ENCODE assay signal across 17 cellular contexts in genomic region chr5:72387985-72388384, GRCh38.
DNase-seq lines count a peak whose midpoint lies in the region; ATAC-seq, FAIRE-seq and TF ChIP-seq lines count a peak whose summit lies in the region.
"Had no signal": no experiment of that assay in that cellular context is flagged by ENCODE, and none has a peak within 500 bp of the region (broad histone marks: within the 10 kb centered on the region; RNA-seq: fewer than 3 reads in every experiment).

No MANE protein-coding gene starts in this region.

- H3K36me3 Mint-ChIP-seq in MCF 10A (ENCODE audit: insufficient read depth, unreplicated experiment) = no peaks in the 10 kb centered on the region
- H3K36me3 Mint-ChIP-seq in effector memory CD8-positive, alpha-beta T cell (ENCODE audit: insufficient read depth) = no peaks in the 10 kb centered on the region

- POLR2A ChIA-PET in MCF 10A (lab: Yijun Ruan, JAX) = interaction anchor here (0.7 to 3.6 kb wide), 20 partner anchors 10 to 454 kb away, joined by 3 to 41 read pairs (median 4); partner anchors contain the start of genes MRPS27 and PTCD2

- peak overlapping the region; percentile 20 for H3K4me3 Mint-ChIP-seq in MCF 10A (ENCODE audit: unreplicated experiment)
- no peak overlapping the region for H3K4me3 Mint-ChIP-seq in effector memory CD8-positive, alpha-beta T cell

- CTCF ChIA-PET in MCF 10A (lab: Yijun Ruan, JAX) = interaction anchor here (0.6 to 2.6 kb wide), 10 partner anchors 8 to 430 kb away, joined by 3 to 12 read pairs (median 4); no protein-coding TSS in a partner anchor

- no peaks in the 10 kb centered on the region for H3K79me2 ChIP-seq in smooth muscle cell (ENCODE audit: low read depth)

- no peaks in the 10 kb centered on the region for H3K9me3 Mint-ChIP-seq in MCF 10A (ENCODE audit: unreplicated experiment)
- no peaks in the 10 kb centered on the region for H3K9me3 Mint-ChIP-seq in effector memory CD8-positive, alpha-beta T cell
- H3K9me3 Mint-ChIP-seq: activated T-helper 2 cell treated with anti-CD3 and anti-CD28 coated beads, Interferon-gamma antibody, Interleukin-2, Interleukin-4, amounts not matched to agents 10 μg/mL and 5 μg/mL and 100 μg/mL, durations not matched to agents 14 hours and 24 hours and 36 hours had no signal

- TF ChIP-seq POLR2A in breast epithelium (IDR thresholded peaks at IDR 0.05) = no peak

- ATAC-seq in effector memory CD8-positive, alpha-beta T cell (replicated peaks) = no peak
- no peak for ATAC-seq in HG03457 (IDR thresholded peaks at IDR 0.05; ENCODE audit: unreplicated experiment)

- 59% methylated on average over 3 of the region's 3 CpGs for WGBS in smooth muscle cell (ENCODE audit: low lambda C conversion rate)

- peak; percentile 71 for DNase-seq in MCF 10A (ENCODE audit: unreplicated experiment)
- no peak for DNase-seq in breast epithelium (ENCODE audit: low spot score in 2 of 2)
- DNase-seq in amniotic stem cell (lab: John Stamatoyannopoulos, UW) = peak; percentile 63
- no peak for DNase-seq in frontal cortex (ENCODE audit: low spot score in 2 of 2)
- no peak for DNase-seq in tibial artery
- no peak for DNase-seq in effector memory CD8-positive, alpha-beta T cell
- DNase-seq in smooth muscle cell (lab: John Stamatoyannopoulos, UW; ENCODE audit: unreplicated experiment) = no peak
- DNase-seq: activated CD4-positive, alpha-beta T cell treated with anti-CD3 and anti-CD28 coated beads for 4 hours; hippocampal formation; midbrain; NCI-H748 treated with DMSO at 0.1 percent for 48 hours; retina; thyroid gland had no signal

- H3K4me2 ChIP-seq in smooth muscle cell = no peak overlapping the region

- H3K27me3 Mint-ChIP-seq in MCF 10A (ENCODE audit: insufficient read depth, unreplicated experiment) = no peaks in the 10 kb centered on the region
- peaks cover 36 to 39% of the 10 kb centered on the region in 2 donors for H3K27me3 Mint-ChIP-seq in effector memory CD8-positive, alpha-beta T cell

- H4K20me1 ChIP-seq in smooth muscle cell (ENCODE audit: low read depth) = no peaks in the 10 kb centered on the region

- TF ChIP-seq CTCF in MCF 10A (IDR thresholded peaks at IDR 0.05; ENCODE audit: unreplicated experiment) (no peak), breast epithelium (IDR thresholded peaks at IDR 0.05) (no peak), tibial artery (IDR thresholded peaks at IDR 0.05) (no peak), smooth muscle cell (IDR thresholded peaks at IDR 0.05; ENCODE audit: borderline replicate concordance, insufficient read depth, poor library complexity, severe bottlenecking) (no peak)

- BruUV-seq in MCF 10A (replicated peaks; lab: Mats Ljungman, UMichigan) = no TSS peak

- H3K27me3 ChIP-seq in breast epithelium (no peaks in the 10 kb centered on the region), tibial artery (no peaks in the 10 kb centered on the region), smooth muscle cell (ENCODE audit: low read depth) (no peaks in the 10 kb centered on the region)
- H3K27me3 ChIP-seq: thyroid gland had no signal

- peak; percentile 86 for FAIRE-seq in frontal cortex (lab: Jason Lieb, UNC)

- no peak overlapping the region for H3K9ac ChIP-seq in smooth muscle cell (ENCODE audit: low read depth)

- H2AFZ ChIP-seq in smooth muscle cell (ENCODE audit: low read depth) = no peak overlapping the region

- H3K9me3 ChIP-seq in breast epithelium (no peaks in the 10 kb centered on the region), tibial artery (no peaks in the 10 kb centered on the region), smooth muscle cell (replicated peaks; ENCODE audit: low read depth) (no peaks in the 10 kb centered on the region)
- H3K9me3 ChIP-seq: thyroid gland had no signal

- H3K27ac Mint-ChIP-seq in MCF 10A (ENCODE audit: low read depth, unreplicated experiment) = peak overlapping the region; percentile 91
- no peak overlapping the region for H3K27ac Mint-ChIP-seq in effector memory CD8-positive, alpha-beta T cell
- H3K27ac Mint-ChIP-seq: activated T-helper 2 cell treated with anti-CD3 and anti-CD28 coated beads, Interferon-gamma antibody, Interleukin-2, Interleukin-4, amounts not matched to agents 10 μg/mL and 5 μg/mL and 100 μg/mL, durations not matched to agents 14 hours and 24 hours and 36 hours had no signal

- intact Hi-C loops in MCF 10A (cut with micrococcal nuclease) = no loop called here
- intact Hi-C loops in breast epithelium (cut with DNase I; ENCODE audit: low total_unique reads) = no loop called here
- intact Hi-C loops in tibial artery (cut with DNase I; ENCODE audit: low total_unique reads) = no loop called here

- H3K27ac ChIP-seq in breast epithelium (no peak overlapping the region), tibial artery (peak overlapping the region; percentile 21 to 38), smooth muscle cell (ENCODE audit: low read depth) (no peak overlapping the region)
- H3K27ac ChIP-seq: 22Rv1, SK-N-MC, thyroid gland had no signal

- H3K4me1 ChIP-seq in breast epithelium (peaks cover 0 to 11% of the 10 kb centered on the region in 2 donors), tibial artery (peaks cover 0 to 61% (median 36%) of the 10 kb centered on the region in 4 donors), smooth muscle cell (ENCODE audit: low read depth) (no peaks in the 10 kb centered on the region)

- H3K4me3 ChIP-seq in breast epithelium (no peak overlapping the region), tibial artery (no peak overlapping the region), smooth muscle cell (no peak overlapping the region)
- H3K4me3 ChIP-seq: SK-N-MC, thyroid gland had no signal

- H3K36me3 ChIP-seq in breast epithelium = no peaks in the 10 kb centered on the region
- no peaks in the 10 kb centered on the region for H3K36me3 ChIP-seq in tibial artery
- no peaks in the 10 kb centered on the region for H3K36me3 ChIP-seq in smooth muscle cell (ENCODE audit: low read depth)
- H3K36me3 ChIP-seq: thyroid gland had no signal

- H3K4me1 Mint-ChIP-seq in MCF 10A (ENCODE audit: insufficient read depth, unreplicated experiment) = peaks cover 65% of the 10 kb centered on the region
- no peaks in the 10 kb centered on the region for H3K4me1 Mint-ChIP-seq in effector memory CD8-positive, alpha-beta T cell (ENCODE audit: low read depth in 2 of 2)

- H3F3A ChIP-seq in smooth muscle cell (ENCODE audit: low read depth) = no peaks in the 10 kb centered on the region

Comparison
In these comparisons a context has a peak if more than half of its experiments do, and no peak if none do; other contexts are left out.
1. DNase-seq: peak in MCF 10A (single experiment) and amniotic stem cell (single experiment); none in breast epithelium (0 of 2), frontal cortex (0 of 2), tibial artery (0 of 2), effector memory CD8-positive, alpha-beta T cell (0 of 3) and smooth muscle cell (single experiment).
2. H3K27ac ChIP-seq: peak in tibial artery (2 of 2); none in breast epithelium (0 of 2) and smooth muscle cell (single experiment).